In the genomic region with DNA sequence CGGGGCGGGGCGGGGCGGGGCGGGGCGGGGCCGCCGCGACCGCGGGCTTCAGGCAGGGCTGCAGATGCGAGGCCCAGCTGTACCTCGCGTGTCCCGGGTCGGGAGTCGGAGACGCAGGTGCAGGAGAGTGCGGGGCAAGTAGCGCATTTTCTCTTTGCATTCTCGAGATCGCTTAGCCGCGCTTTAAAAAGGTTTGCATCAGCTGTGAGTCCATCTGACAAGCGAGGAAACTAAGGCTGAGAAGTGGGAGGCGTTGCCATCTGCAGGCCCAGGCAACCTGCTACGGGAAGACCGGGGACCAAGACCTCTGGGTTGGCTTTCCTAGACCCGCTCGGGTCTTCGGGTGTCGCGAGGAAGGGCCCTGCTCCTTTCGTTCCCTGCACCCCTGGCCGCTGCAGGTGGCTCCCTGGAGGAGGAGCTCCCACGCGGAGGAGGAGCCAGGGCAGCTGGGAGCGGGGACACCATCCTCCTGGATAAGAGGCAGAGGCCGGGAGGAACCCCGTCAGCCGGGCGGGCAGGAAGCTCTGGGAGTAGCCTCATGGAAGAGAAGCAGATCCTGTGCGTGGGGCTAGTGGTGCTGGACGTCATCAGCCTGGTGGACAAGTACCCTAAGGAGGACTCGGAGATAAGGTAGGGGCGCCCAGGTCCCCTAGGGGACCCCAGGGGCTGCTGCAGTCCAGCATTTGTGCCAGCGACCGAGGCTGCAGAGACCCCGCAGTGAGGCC, we compare ENCODE assay signal across 7 cellular contexts. TPM values are rescaled to one million over a fixed set of nuclear protein-coding genes. Genes with fewer than 3 reads are reported as not detected.
DNase-seq lines count a peak whose midpoint lies in the region; ATAC-seq and TF ChIP-seq lines count a peak whose summit lies in the region.

A gene (plus strand): TSS at position 51 of the 725 bp plus-strand sequence. CDS start 488 bp downstream, at position 539.

- H3K4me1 ChIP-seq in adipocyte (ENCODE audit: control insufficient read depth, insufficient read depth, low read length): peaks cover 14% of the 10 kb centered on the region
- peaks cover 3% of the 10 kb centered on the region for H3K4me1 ChIP-seq in iPS-15b (ENCODE audit: control insufficient read depth, insufficient read depth, low read length)
- H3K4me1 ChIP-seq in skeletal muscle tissue (ENCODE audit: control insufficient read depth in 3 of 3, insufficient read depth in 3 of 3, low read length in 3 of 3): peaks cover 41 to 53% (median 44%) of the 10 kb centered on the region in 3 donors

- no peaks in the 10 kb centered on the region for H3K27me3 ChIP-seq in GM06990 (replicated peaks; ENCODE audit: control insufficient read depth, insufficient read depth, low read length)
- H3K27me3 ChIP-seq in adipocyte (replicated peaks; ENCODE audit: control insufficient read depth, insufficient read depth, low read length): no peaks in the 10 kb centered on the region
- peaks cover 15% of the 10 kb centered on the region for H3K27me3 ChIP-seq in iPS-15b (ENCODE audit: control insufficient read depth, insufficient read depth, low read length)
- no peaks in the 10 kb centered on the region for H3K27me3 ChIP-seq in skeletal muscle tissue (ENCODE audit: control insufficient read depth in 3 of 3, insufficient read depth in 3 of 3, low read length in 3 of 3)

- ATAC-seq in GM21526 (IDR thresholded peaks at IDR 0.05; ENCODE audit: low FRiP score, unreplicated experiment): peak; percentile 61

- peak within 1 kb of the TSS; percentile 75 for H3K27ac ChIP-seq in skeletal muscle tissue (ENCODE audit: low read depth, low read length)

- peak within 1 kb of the TSS; percentile 68 for H3K4me3 ChIP-seq in GM06990 (replicated peaks; ENCODE audit: low read depth, low read length)
- H3K4me3 ChIP-seq in adipocyte (ENCODE audit: low read length): peak within 1 kb of the TSS; percentile 82
- H3K4me3 ChIP-seq in iPS-15b (ENCODE audit: low read depth, low read length): peak within 1 kb of the TSS; percentile 80
- H3K4me3 ChIP-seq in skeletal muscle tissue (ENCODE audit: low read length in 3 of 3): peak within 1 kb of the TSS; percentile 77 to 88 (median 87)

- H3K9ac ChIP-seq in adipocyte (ENCODE audit: low read length) (peak within 1 kb of the TSS; percentile 90), iPS-15b (ENCODE audit: low read depth, low read length) (peak within 1 kb of the TSS; percentile 73), skeletal muscle tissue (ENCODE audit: low read depth in 1 of 3, low read length in 3 of 3) (peak within 1 kb of the TSS; percentile 61 to 86 (median 76))

- TF ChIP-seq CTCF in GM06990 (IDR thresholded peaks at IDR 0.05; ENCODE audit: insufficient read depth, low read length, poor library complexity, severe bottlenecking): no peak

- DNase-seq in GM06990 (ENCODE audit: extremely low read depth, insufficient read length) (no peak), NCI-H2029 (lab: John Stamatoyannopoulos, UW) (peak; percentile 43), adipocyte (ENCODE audit: low read depth) (no peak), cortex of kidney (lab: John Stamatoyannopoulos, UW) (no peak)

- H3K36me3 ChIP-seq in GM06990 (ENCODE audit: control insufficient read depth, insufficient read depth, low read length) (no peaks in the 10 kb centered on the region), adipocyte (ENCODE audit: control insufficient read depth, insufficient read depth, low read length, severe bottlenecking) (peaks cover 9% of the 10 kb centered on the region), iPS-15b (ENCODE audit: control insufficient read depth, insufficient read depth, low read length) (no peaks in the 10 kb centered on the region), skeletal muscle tissue (ENCODE audit: control insufficient read depth in 3 of 3, insufficient read depth in 3 of 3, low read length in 3 of 3) (no peaks in the 10 kb centered on the region)

- H3K9me3 ChIP-seq in adipocyte (ENCODE audit: control insufficient read depth, low read length) (no peaks in the 10 kb centered on the region), iPS-15b (ENCODE audit: control insufficient read depth, insufficient read depth, low read length) (no peaks in the 10 kb centered on the region), skeletal muscle tissue (ENCODE audit: control insufficient read depth in 3 of 3, low read length in 3 of 3) (no peaks in the 10 kb centered on the region)

RNA-seq across cellular contexts. Expression of the gene that starts here (rescaled TPM):
- 2.1 TPM for total RNA-seq in skeletal muscle tissue
